ENCODE assay signal across 27 cellular contexts in the genomic region with DNA sequence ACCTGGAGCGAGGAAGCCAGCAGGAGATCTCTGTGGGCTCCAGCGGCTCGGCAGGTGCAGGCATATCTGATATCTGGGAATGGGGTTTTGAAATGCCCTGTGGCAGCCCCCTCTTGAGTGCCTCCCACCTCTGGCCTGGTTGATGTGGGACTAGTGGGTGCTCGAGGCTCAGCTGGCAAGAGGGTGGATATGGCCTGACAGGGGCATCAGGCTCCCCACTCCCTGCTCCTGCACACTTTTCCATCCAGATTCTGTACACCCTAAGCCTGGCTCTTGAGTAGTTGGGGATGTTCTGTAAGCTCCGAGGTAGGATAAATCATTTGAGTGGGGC.
"Had no signal": no experiment of that assay in that cellular context is flagged by ENCODE, and none has a peak within 500 bp of the region (broad histone marks: within the 10 kb centered on the region; RNA-seq: fewer than 3 reads in every experiment).

No MANE protein-coding gene starts in this region.

- ATAC-seq: activated CD4-positive, alpha-beta T cell treated with anti-CD3 and anti-CD28 coated beads for 36 hours; activated CD8-positive, alpha-beta T cell treated with anti-CD3 and anti-CD28 coated beads for 36 hours; activated T-cell treated with anti-CD3 and anti-CD28 coated beads, Interleukin-2, amount 50 U/mL, for 4 hours; effector memory CD8-positive, alpha-beta T cell; gastroesophageal sphincter; T-helper 17 cell had no signal

- H3K4me3 ChIP-seq: esophagus squamous epithelium, gastroesophageal sphincter had no signal

- H3K4me3 Mint-ChIP-seq: activated CD4-positive, alpha-beta T cell treated with anti-CD3 and anti-CD28 coated beads for 36 hours; activated CD4-positive, alpha-beta T cell treated with anti-CD3 and anti-CD28 coated beads, Interleukin-2, amount 10 ng/mL, durations not matched to agents 24 days and 14 days; activated CD8-positive, alpha-beta T cell treated with anti-CD3 and anti-CD28 coated beads for 36 hours; activated naive CD4-positive, alpha-beta T cell treated with anti-CD3 and anti-CD28 coated beads for 36 hours; activated naive CD4-positive, alpha-beta T cell treated with anti-CD3 and anti-CD28 coated beads, Interleukin-2, amount 50 U/mL, for 24 hours; activated naive CD8-positive, alpha-beta T cell treated with anti-CD3 and anti-CD28 coated beads, Interleukin-2, amount 10 ng/mL, durations not matched to agents 7 days and 5 days; activated T-cell treated with anti-CD3 and anti-CD28 coated beads, Interleukin-2, amount 50 U/mL, for 4 hours; effector memory CD8-positive, alpha-beta T cell; T-helper 17 cell; T-helper 2 cell treated with Interferon-gamma antibody and Interleukin-4, amounts not matched to agents 5 μg/mL and 100 μg/mL, for 36 hours had no signal

- H3K27me3 Mint-ChIP-seq: activated CD4-positive, alpha-beta T cell treated with anti-CD3 and anti-CD28 coated beads for 36 hours; activated CD4-positive, alpha-beta T cell treated with anti-CD3 and anti-CD28 coated beads, Interleukin-2, amount 10 ng/mL, durations not matched to agents 24 days and 14 days; activated naive CD8-positive, alpha-beta T cell treated with anti-CD3 and anti-CD28 coated beads, Interleukin-2, amount 10 ng/mL, durations not matched to agents 7 days and 5 days; effector memory CD8-positive, alpha-beta T cell; T-helper 17 cell had no signal

- H3K36me3 ChIP-seq: brain microvascular endothelial cell, esophagus squamous epithelium, gastroesophageal sphincter had no signal

- H3K27ac Mint-ChIP-seq: activated CD4-positive, alpha-beta T cell treated with anti-CD3 and anti-CD28 coated beads for 36 hours; activated CD4-positive, alpha-beta T cell treated with anti-CD3 and anti-CD28 coated beads, Interleukin-2, amount 10 ng/mL, durations not matched to agents 24 days and 14 days; activated CD8-positive, alpha-beta T cell treated with anti-CD3 and anti-CD28 coated beads for 36 hours; activated naive CD4-positive, alpha-beta T cell treated with anti-CD3 and anti-CD28 coated beads for 36 hours; activated naive CD4-positive, alpha-beta T cell treated with anti-CD3 and anti-CD28 coated beads, Interleukin-2, amount 50 U/mL, for 24 hours; activated naive CD8-positive, alpha-beta T cell treated with anti-CD3 and anti-CD28 coated beads, Interleukin-2, amount 10 ng/mL, durations not matched to agents 7 days and 5 days; activated T-helper 2 cell treated with anti-CD3 and anti-CD28 coated beads, Interferon-gamma antibody, Interleukin-2, Interleukin-4, amounts not matched to agents 10 μg/mL and 5 μg/mL and 100 μg/mL, durations not matched to agents 14 hours and 24 hours and 36 hours; effector memory CD8-positive, alpha-beta T cell; T-helper 17 cell; T-helper 2 cell treated with Interferon-gamma antibody and Interleukin-4, amounts not matched to agents 5 μg/mL and 100 μg/mL, for 36 hours had no signal

- H3K36me3 Mint-ChIP-seq: activated naive CD4-positive, alpha-beta T cell treated with anti-CD3 and anti-CD28 coated beads, Interleukin-2, amount 50 U/mL, for 24 hours had no signal

- H3K27ac ChIP-seq: brain microvascular endothelial cell, epithelial cell of prostate, esophagus squamous epithelium, gastroesophageal sphincter had no signal

- DNase-seq: activated CD4-positive, alpha-beta T cell treated with anti-CD3 and anti-CD28 coated beads for 36 hours; activated CD4-positive, alpha-beta T cell treated with anti-CD3 and anti-CD28 coated beads, Interleukin-2, amount 10 ng/mL, durations not matched to agents 24 days and 14 days; activated CD4-positive, alpha-beta T cell treated with anti-CD3 and anti-CD28 coated beads, Interleukin-2, amount 50 U/mL, for 48 hours; activated CD4-positive, CD25-positive, alpha-beta regulatory T cell; activated CD4-positive, CD25-positive, alpha-beta regulatory T cell treated with anti-CD3 and anti-CD28 coated beads, Interleukin-2, amount 50 U/mL, for 72 hours; activated CD8-positive, alpha-beta memory T cell treated with anti-CD3 and anti-CD28 coated beads for 24 hours; activated CD8-positive, alpha-beta T cell treated with anti-CD3 and anti-CD28 coated beads for 36 hours; activated effector memory CD4-positive, alpha-beta T cell treated with anti-CD3 and anti-CD28 coated beads, Interleukin-2, amount 50 U/mL, for 16 hours; activated naive CD4-positive, alpha-beta T cell treated with anti-CD3 and anti-CD28 coated beads for 36 hours; activated naive CD8-positive, alpha-beta T cell treated with anti-CD3 and anti-CD28 coated beads, Interleukin-2, amount 10 ng/mL, durations not matched to agents 7 days and 5 days; activated T-cell treated with anti-CD3 and anti-CD28 coated beads, Interleukin-2, amount 50 U/mL, for 4 hours; amniotic stem cell; brain microvascular endothelial cell; cortex of kidney; dermis blood vessel endothelial cell; effector CD4-positive, alpha-beta T cell; effector memory CD8-positive, alpha-beta T cell; esophagus squamous epithelium; foreskin melanocyte; T-helper 1 cell; T-helper 17 cell; T1000 had no signal

- H3K9me3 Mint-ChIP-seq: activated CD4-positive, alpha-beta T cell treated with anti-CD3 and anti-CD28 coated beads, Interleukin-2, amount 10 ng/mL, durations not matched to agents 24 days and 14 days; activated CD8-positive, alpha-beta T cell treated with anti-CD3 and anti-CD28 coated beads for 36 hours; activated naive CD4-positive, alpha-beta T cell treated with anti-CD3 and anti-CD28 coated beads for 36 hours; activated naive CD4-positive, alpha-beta T cell treated with anti-CD3 and anti-CD28 coated beads, Interleukin-2, amount 50 U/mL, for 24 hours; activated naive CD8-positive, alpha-beta T cell treated with anti-CD3 and anti-CD28 coated beads, Interleukin-2, amount 10 ng/mL, durations not matched to agents 7 days and 5 days; activated T-cell treated with anti-CD3 and anti-CD28 coated beads, Interleukin-2, amount 50 U/mL, for 4 hours; activated T-helper 2 cell treated with anti-CD3 and anti-CD28 coated beads, Interferon-gamma antibody, Interleukin-2, Interleukin-4, amounts not matched to agents 10 μg/mL and 5 μg/mL and 100 μg/mL, durations not matched to agents 14 hours and 24 hours and 36 hours; effector memory CD8-positive, alpha-beta T cell; T-helper 2 cell treated with Interferon-gamma antibody and Interleukin-4, amounts not matched to agents 5 μg/mL and 100 μg/mL, for 36 hours had no signal

- H3K27me3 ChIP-seq: brain microvascular endothelial cell had no signal

- H3K9me3 ChIP-seq: esophagus squamous epithelium, gastroesophageal sphincter had no signal
